1 cellular context compared by ENCODE assay signal in genomic region chr13:99955747-99956472, GRCh38.
TF ChIP-seq lines count a peak whose summit lies in the region.

No MANE protein-coding gene starts in this region.

TF ChIP-seq in WTC11, 78 proteins besides CTCF, POLR2A, EP300 and RAD21 (continued from another document):
- no peak for TF ChIP-seq ESRRA (CRISPR knock-in tag; IDR thresholded peaks at IDR 0.05; ENCODE audit: borderline replicate concordance)
- TF ChIP-seq MLX (CRISPR knock-in tag; IDR thresholded peaks at IDR 0.05): no peak
- TF ChIP-seq ZBTB21 (CRISPR knock-in tag; IDR thresholded peaks at IDR 0.05; ENCODE audit: borderline replicate concordance): no peak
- 0 out of 2 replicates have a peak, but pooled peaks have one; percentile 38 for TF ChIP-seq TEAD4 (CRISPR knock-in tag; IDR thresholded peaks at IDR 0.05)
- no peak; the same call in 1 of the 2 replicates for TF ChIP-seq MYBL2 (CRISPR knock-in tag; IDR thresholded peaks at IDR 0.05)
- TF ChIP-seq SMAD4 (CRISPR knock-in tag; IDR thresholded peaks at IDR 0.05): no peak
- TF ChIP-seq USF1 (CRISPR knock-in tag; IDR thresholded peaks at IDR 0.05): peak; percentile 31; the same call in 1 of the 2 replicates
- no peak for TF ChIP-seq E2F5 (CRISPR knock-in tag; IDR thresholded peaks at IDR 0.05)
- TF ChIP-seq FOXJ3 (CRISPR knock-in tag; IDR thresholded peaks at IDR 0.05; ENCODE audit: borderline replicate concordance): no peak
- TF ChIP-seq ZNF219 (CRISPR knock-in tag; IDR thresholded peaks at IDR 0.05; ENCODE audit: borderline replicate concordance): no peak
- TF ChIP-seq ETV6 (CRISPR knock-in tag; IDR thresholded peaks at IDR 0.05): peak; percentile 90
- TF ChIP-seq ZNF512 (CRISPR knock-in tag; IDR thresholded peaks at IDR 0.05; ENCODE audit: borderline replicate concordance): 0 out of 2 replicates have a peak, but pooled peaks have one; percentile 69
- TF ChIP-seq FOXK1 (CRISPR knock-in tag; IDR thresholded peaks at IDR 0.05): no peak
- TF ChIP-seq TP53 (CRISPR knock-in tag; IDR thresholded peaks at IDR 0.05): 0 out of 2 replicates have a peak, but pooled peaks have one; percentile 11
- TF ChIP-seq USF2 (CRISPR knock-in tag; IDR thresholded peaks at IDR 0.05): no peak
- TF ChIP-seq IRF1 (CRISPR knock-in tag; IDR thresholded peaks at IDR 0.05): no peak
- 0 out of 2 replicates have a peak, but pooled peaks have one; percentile 33 for TF ChIP-seq ARID4B (CRISPR knock-in tag; IDR thresholded peaks at IDR 0.05; ENCODE audit: borderline replicate concordance)
- no peak for TF ChIP-seq IRF2 (CRISPR knock-in tag; IDR thresholded peaks at IDR 0.05; ENCODE audit: borderline replicate concordance, low read depth)
- TF ChIP-seq ZBTB43 (CRISPR knock-in tag; IDR thresholded peaks at IDR 0.05): peak; percentile 84
- no peak for TF ChIP-seq OVOL2 (CRISPR knock-in tag; IDR thresholded peaks at IDR 0.05; ENCODE audit: borderline replicate concordance)
